18 cellular contexts compared by ENCODE assay signal in the genomic region with DNA sequence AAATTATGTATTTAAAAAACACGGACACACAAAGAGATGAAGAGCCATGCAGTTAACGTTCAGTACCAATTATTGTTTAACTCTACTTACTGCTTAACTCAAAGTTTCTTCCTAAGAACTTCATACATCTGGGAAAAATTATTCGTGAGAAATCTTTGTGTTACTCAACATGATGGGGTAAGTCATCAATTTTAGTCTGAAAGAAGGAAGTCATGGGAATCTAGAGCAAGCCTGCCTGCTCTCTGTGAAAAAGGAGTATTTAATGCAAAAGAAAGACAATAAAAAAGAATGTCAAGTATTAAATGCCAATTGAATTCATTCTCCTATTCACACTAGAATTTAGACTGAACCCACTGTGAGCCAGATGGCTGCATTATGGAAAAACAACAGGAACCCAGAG. TPM values are rescaled to one million over a fixed set of nuclear protein-coding genes. Genes with fewer than 3 reads are reported as not detected.
DNase-seq lines count a peak whose midpoint lies in the region; ATAC-seq and TF ChIP-seq lines count a peak whose summit lies in the region.
"Had no signal": no experiment of that assay in that cellular context is flagged by ENCODE, and none has a peak within 500 bp of the region (broad histone marks: within the 10 kb centered on the region; RNA-seq: fewer than 3 reads in every experiment).

No MANE protein-coding gene starts in this region.

- peaks cover 46% of the 10 kb centered on the region for H3K36me3 Mint-ChIP-seq in HFFc6 (ENCODE audit: low read depth)
- peaks cover 89% of the 10 kb centered on the region for H3K36me3 Mint-ChIP-seq in activated CD8-positive, alpha-beta T cell treated with anti-CD3 and anti-CD28 coated beads, Interleukin-2, amount 10 ng/mL, durations not matched to agents 7 days and 5 days (ENCODE audit: low read depth)

- H3K4me1 Mint-ChIP-seq in HFFc6 (ENCODE audit: low read depth), result peaks cover 30% of the 10 kb centered on the region
- H3K4me1 Mint-ChIP-seq in activated CD8-positive, alpha-beta T cell treated with anti-CD3 and anti-CD28 coated beads, Interleukin-2, amount 10 ng/mL, durations not matched to agents 7 days and 5 days (ENCODE audit: low read depth), result peaks cover 75% of the 10 kb centered on the region

- H3K27ac Mint-ChIP-seq in HFFc6, result peak overlapping the region; percentile 82
- no peak overlapping the region for H3K27ac Mint-ChIP-seq in activated CD8-positive, alpha-beta T cell treated with anti-CD3 and anti-CD28 coated beads, Interleukin-2, amount 10 ng/mL, durations not matched to agents 7 days and 5 days
- H3K27ac Mint-ChIP-seq: activated CD4-positive, alpha-beta T cell treated with anti-CD3 and anti-CD28 coated beads, Interleukin-2, amount 10 ng/mL, durations not matched to agents 7 days and 5 days; stimulated activated memory B cell treated with anti-CD40 and anti-IgM and Interleukin-4, amounts not matched to agents 10 μg/mL and 1 μg/mL and 100 μg/mL, for 72 hours; type B pancreatic cell had no signal

- peak overlapping the region; percentile 9 for H3K9ac ChIP-seq in adipocyte (ENCODE audit: low read length)
- H3K9ac ChIP-seq: BLaER1, KMS-11 had no signal

- in situ Hi-C loops in ACHN (cut with HindIII; ENCODE audit: low pct_ligation_motif_present, low pct_unique_long_range_greater_than_20kb, low sequenced_read_pairs), result no loop called here

- H3K36me3 ChIP-seq in adipocyte (ENCODE audit: control insufficient read depth, insufficient read depth, low read length, severe bottlenecking), result no peaks in the 10 kb centered on the region
- H3K36me3 ChIP-seq: colonic mucosa had no signal

- no peaks in the 10 kb centered on the region for H3K27me3 ChIP-seq in adipocyte (replicated peaks; ENCODE audit: control insufficient read depth, insufficient read depth, low read length)
- H3K27me3 ChIP-seq: BLaER1, colonic mucosa, left lung, spleen had no signal

- peaks cover 11% of the 10 kb centered on the region for H3K4me1 ChIP-seq in adipocyte (ENCODE audit: control insufficient read depth, insufficient read depth, low read length)
- H3K4me1 ChIP-seq: colonic mucosa had no signal

- DNase-seq in AG09319 (ENCODE audit: extremely low read depth, low read depth), result peak; percentile 66
- DNase-seq in HFFc6, result peak; percentile 67
- peak; percentile 89 for DNase-seq in adipocyte (ENCODE audit: low read depth)
- DNase-seq in iris pigment epithelial cell (ENCODE audit: low read depth), result peak; percentile 34
- no peak for DNase-seq in ACHN
- DNase-seq in cerebellar cortex (ENCODE audit: low spot score), result no peak
- DNase-seq in activated CD8-positive, alpha-beta T cell treated with anti-CD3 and anti-CD28 coated beads, Interleukin-2, amount 10 ng/mL, durations not matched to agents 7 days and 5 days, result no peak
- DNase-seq: activated CD4-positive, alpha-beta T cell treated with anti-CD3 and anti-CD28 coated beads, Interleukin-2, amount 10 ng/mL, durations not matched to agents 7 days and 5 days; colonic mucosa; left lung; NCI-H1417 treated with DMSO at 0.1 percent for 48 hours; NCI-H446; spleen had no signal

- no peaks in the 10 kb centered on the region for H3K27me3 Mint-ChIP-seq in HFFc6 (ENCODE audit: insufficient read depth)
- no peaks in the 10 kb centered on the region for H3K27me3 Mint-ChIP-seq in activated CD8-positive, alpha-beta T cell treated with anti-CD3 and anti-CD28 coated beads, Interleukin-2, amount 10 ng/mL, durations not matched to agents 7 days and 5 days (ENCODE audit: low read depth)
- H3K27me3 Mint-ChIP-seq: activated CD4-positive, alpha-beta T cell treated with anti-CD3 and anti-CD28 coated beads, Interleukin-2, amount 10 ng/mL, durations not matched to agents 7 days and 5 days; stimulated activated memory B cell treated with anti-CD40 and anti-IgM and Interleukin-4, amounts not matched to agents 10 μg/mL and 1 μg/mL and 100 μg/mL, for 72 hours; type B pancreatic cell had no signal

- H3K9me3 ChIP-seq in adipocyte (ENCODE audit: control insufficient read depth, low read length), result no peaks in the 10 kb centered on the region
- H3K9me3 ChIP-seq: colonic mucosa, left lung had no signal

- POLR2A ChIA-PET in activated CD8-positive, alpha-beta T cell treated with anti-CD3 and anti-CD28 coated beads, Interleukin-2, amount 10 ng/mL, durations not matched to agents 7 days and 5 days (lab: Charles Lee), result no interaction called here

- CTCF ChIA-PET in activated CD8-positive, alpha-beta T cell treated with anti-CD3 and anti-CD28 coated beads, Interleukin-2, amount 10 ng/mL, durations not matched to agents 7 days and 5 days (lab: Charles Lee), result no interaction called here

- H3K4me3 ChIP-seq in adipocyte (ENCODE audit: low read length), result no peak overlapping the region
- H3K4me3 ChIP-seq: BLaER1, colonic mucosa, left lung, spleen had no signal

- peaks cover 24% of the 10 kb centered on the region for H3K9me3 Mint-ChIP-seq in HFFc6
- H3K9me3 Mint-ChIP-seq in activated CD8-positive, alpha-beta T cell treated with anti-CD3 and anti-CD28 coated beads, Interleukin-2, amount 10 ng/mL, durations not matched to agents 7 days and 5 days (ENCODE audit: insufficient read depth), result peaks cover 41% of the 10 kb centered on the region

- ATAC-seq in activated CD8-positive, alpha-beta T cell treated with anti-CD3 and anti-CD28 coated beads, Interleukin-2, amount 10 ng/mL, durations not matched to agents 7 days and 5 days, result no peak
- no peak for ATAC-seq in esophagus mucosa
- ATAC-seq: left lung; stimulated activated memory B cell treated with anti-CD40 and anti-IgM and Interleukin-4, amounts not matched to agents 10 μg/mL and 1 μg/mL and 100 μg/mL, for 72 hours had no signal

- no peak overlapping the region; the same call in 1 of the 2 replicates for H3K4me3 Mint-ChIP-seq in HFFc6
- H3K4me3 Mint-ChIP-seq in activated CD8-positive, alpha-beta T cell treated with anti-CD3 and anti-CD28 coated beads, Interleukin-2, amount 10 ng/mL, durations not matched to agents 7 days and 5 days, result no peak overlapping the region
- H3K4me3 Mint-ChIP-seq: activated CD4-positive, alpha-beta T cell treated with anti-CD3 and anti-CD28 coated beads, Interleukin-2, amount 10 ng/mL, durations not matched to agents 7 days and 5 days; stimulated activated memory B cell treated with anti-CD40 and anti-IgM and Interleukin-4, amounts not matched to agents 10 μg/mL and 1 μg/mL and 100 μg/mL, for 72 hours; type B pancreatic cell had no signal

- TF ChIP-seq CTCF in AG09319 (IDR thresholded peaks at IDR 0.05; ENCODE audit: low read depth, low read length) (no peak), HFFc6 (IDR thresholded peaks at IDR 0.05) (no peak)

RNA-seq across cellular contexts. Expression of gene TMEM123, which starts 16.0 kb away (rescaled TPM):
- 100 to 1,000 TPM; 128 to 197 (median 161) TPM for total RNA-seq in HFFc6 (2021; fragmentation: NEBNext Ultra II Directional; extraction: Animal tissue kit (Norgen Biotek cat#: 25700))
- 100 to 1,000 TPM; 434 to 461 TPM for total RNA-seq in activated CD8-positive, alpha-beta T cell treated with anti-CD3 and anti-CD28 coated beads, Interleukin-2, amount 10 ng/mL, durations not matched to agents 7 days and 5 days
- 131 TPM for total RNA-seq in esophagus mucosa

Comparison
In these comparisons a context has a peak if more than half of its experiments do, and no peak if none do; other contexts are left out.
1. DNase-seq: peak in AG09319 (single experiment), HFFc6 (single experiment), adipocyte (single experiment) and iris pigment epithelial cell (single experiment); none in ACHN (single experiment), cerebellar cortex (single experiment) and activated CD8-positive, alpha-beta T cell treated with anti-CD3 and anti-CD28 coated beads, Interleukin-2, amount 10 ng/mL, durations not matched to agents 7 days and 5 days (single experiment).